In the genomic region with DNA sequence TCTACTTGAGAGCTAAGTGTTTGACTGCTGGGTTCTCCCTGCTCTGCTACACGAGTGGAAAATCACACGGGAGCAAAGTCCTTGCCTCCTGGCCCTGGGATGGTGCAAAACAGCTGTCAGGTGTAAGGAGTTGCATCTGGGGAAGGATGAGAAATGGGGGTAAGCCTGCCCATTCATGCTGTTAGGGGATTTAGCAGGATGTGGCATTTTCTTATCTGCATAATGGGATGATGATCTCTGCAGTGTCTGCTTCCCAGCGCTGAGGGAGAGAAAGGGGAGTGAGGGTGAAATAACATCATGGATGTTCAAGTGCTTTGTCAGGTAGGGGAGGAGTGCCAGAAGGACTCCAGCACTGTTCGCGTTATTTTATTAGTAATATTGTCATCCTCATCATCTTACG, we compare ENCODE assay signal across 18 cellular contexts.
DNase-seq lines count a peak whose midpoint lies in the region; ATAC-seq and TF ChIP-seq lines count a peak whose summit lies in the region.
"Had no signal": no experiment of that assay in that cellular context is flagged by ENCODE, and none has a peak within 500 bp of the region (broad histone marks: within the 10 kb centered on the region; RNA-seq: fewer than 3 reads in every experiment).

No MANE protein-coding gene starts in this region.

- H3K9me3 ChIP-seq in IMR-90 (ENCODE audit: control insufficient read depth, insufficient read depth, low read length): no peaks in the 10 kb centered on the region
- H3K9me3 ChIP-seq: SJSA1 had no signal

- H3K79me1 ChIP-seq in IMR-90 (ENCODE audit: low read depth in 1 of 2, low read length in 2 of 2): peaks cover 0 to 5% of the 10 kb centered on the region in 2 experiments; a peak in 1 of 4 replicates
- H3K79me1 ChIP-seq in mesendoderm (ENCODE audit: low read length): no peaks in the 10 kb centered on the region

- no peaks in the 10 kb centered on the region for H3K9me3 Mint-ChIP-seq in activated T-cell treated with anti-CD3 and anti-CD28 coated beads, Interleukin-2, amount 50 U/mL, for 72 hours
- no peaks in the 10 kb centered on the region for H3K9me3 Mint-ChIP-seq in activated T-cell treated with anti-CD3 and anti-CD28 coated beads, Interleukin-2, amount 50 U/mL, for 4 hours
- H3K9me3 Mint-ChIP-seq in nephron: no peaks in the 10 kb centered on the region

- H3K23ac ChIP-seq in IMR-90 (ENCODE audit: low read depth, low read length) (peak overlapping the region; percentile 62; the same call in 1 of the 2 replicates), mesendoderm (ENCODE audit: low read length) (no peak overlapping the region)

- H3K4me1 ChIP-seq in IMR-90 (ENCODE audit: control insufficient read depth, insufficient read depth, low read length) (peaks cover 10% of the 10 kb centered on the region), mesendoderm (ENCODE audit: control insufficient read depth, low read depth, low read length) (no peaks in the 10 kb centered on the region)

- H3K27ac ChIP-seq in IMR-90 (ENCODE audit: insufficient read depth, low read length): no peak overlapping the region
- H3K27ac ChIP-seq in coronary artery: no peak overlapping the region
- H3K27ac ChIP-seq in mesendoderm (ENCODE audit: low read depth, low read length): no peak overlapping the region
- H3K27ac ChIP-seq: PC-9, SJSA1 had no signal

- ATAC-seq in activated T-cell treated with anti-CD3 and anti-CD28 coated beads, Interleukin-2, amount 50 U/mL, for 72 hours (replicated peaks in 1 of 2): no peak
- ATAC-seq in activated T-cell treated with anti-CD3 and anti-CD28 coated beads, Interleukin-2, amount 50 U/mL, for 4 hours: no peak
- no peak for ATAC-seq in IMR-90 (ENCODE audit: low read depth)
- ATAC-seq: HepG2 had no signal

- in situ Hi-C loops in IMR-90 (cut with MboI; ENCODE audit: low sequenced_read_pairs): no loop called here

- CTCF ChIA-PET in IMR-90 (lab: Yijun Ruan, JAX): interaction anchor here (1.3 kb wide), 1 partner anchor 12 kb away, joined by 4 read pairs; no protein-coding TSS in a partner anchor

- H3K4ac ChIP-seq in IMR-90 (ENCODE audit: low read depth, low read length): peak overlapping the region; percentile 14
- H3K4ac ChIP-seq in mesendoderm (ENCODE audit: low read depth, low read length): no peak overlapping the region

- H4K8ac ChIP-seq in IMR-90 (ENCODE audit: low read depth in 2 of 2, low read length in 2 of 2) (no peak overlapping the region), mesendoderm (ENCODE audit: low read depth, low read length) (no peak overlapping the region)

- H2BK15ac ChIP-seq in IMR-90 (ENCODE audit: low read depth, low read length): peak overlapping the region; percentile 6; the same call in 1 of the 3 replicates
- no peak overlapping the region for H2BK15ac ChIP-seq in mesendoderm (replicated peaks; ENCODE audit: low read depth)

- no peak overlapping the region for H3K27ac Mint-ChIP-seq in activated T-cell treated with anti-CD3 and anti-CD28 coated beads, Interleukin-2, amount 50 U/mL, for 72 hours
- peak overlapping the region; percentile 35 to 96 (median 93) for H3K27ac Mint-ChIP-seq in nephron
- H3K27ac Mint-ChIP-seq: CD14-positive monocyte had no signal

- no peak for TF ChIP-seq RAD21 in IMR-90 (IDR thresholded peaks at IDR 0.05; ENCODE audit: low read length)

- dilution Hi-C loops in IMR-90 (cut with HindIII; ENCODE audit: low sequenced_read_pairs, unreplicated experiment): no loop called here

- no peaks in the 10 kb centered on the region for H3K36me3 ChIP-seq in IMR-90 (ENCODE audit: control insufficient read depth, insufficient read depth, low read length)
- no peaks in the 10 kb centered on the region for H3K36me3 ChIP-seq in mesendoderm (ENCODE audit: control insufficient read depth, insufficient read depth, low read length)
- H3K36me3 ChIP-seq: SJSA1 had no signal

- H3K27me3 Mint-ChIP-seq in activated T-cell treated with anti-CD3 and anti-CD28 coated beads, Interleukin-2, amount 50 U/mL, for 72 hours (ENCODE audit: low read depth): no peaks in the 10 kb centered on the region
- no peaks in the 10 kb centered on the region for H3K27me3 Mint-ChIP-seq in activated T-cell treated with anti-CD3 and anti-CD28 coated beads, Interleukin-2, amount 50 U/mL, for 4 hours (ENCODE audit: low read depth)
- H3K27me3 Mint-ChIP-seq in nephron (ENCODE audit: low read depth): no peaks in the 10 kb centered on the region

- peaks cover 0 to 4% of the 10 kb centered on the region in 2 donors for H3K36me3 Mint-ChIP-seq in activated T-cell treated with anti-CD3 and anti-CD28 coated beads, Interleukin-2, amount 50 U/mL, for 72 hours (ENCODE audit: insufficient read depth in 2 of 2)
- no peaks in the 10 kb centered on the region for H3K36me3 Mint-ChIP-seq in activated T-cell treated with anti-CD3 and anti-CD28 coated beads, Interleukin-2, amount 50 U/mL, for 4 hours (ENCODE audit: insufficient read depth)
- H3K36me3 Mint-ChIP-seq in nephron (ENCODE audit: low read depth): no peaks in the 10 kb centered on the region
- H3K36me3 Mint-ChIP-seq: CD14-positive monocyte had no signal

- H4K5ac ChIP-seq in IMR-90 (ENCODE audit: low read depth, low read length): no peak overlapping the region
- H4K5ac ChIP-seq in mesendoderm (ENCODE audit: low read length): no peak overlapping the region

- no peak for TF ChIP-seq CTCF in IMR-90 (conservative IDR thresholded peaks at IDR 0.05; ENCODE audit: low read depth, low read length)
- no peak for TF ChIP-seq CTCF in nephron (IDR thresholded peaks at IDR 0.05; ENCODE audit: unreplicated experiment in 3 of 3)
- TF ChIP-seq CTCF in coronary artery (IDR thresholded peaks at IDR 0.05): no peak

- no peaks in the 10 kb centered on the region for H4K20me1 ChIP-seq in IMR-90 (ENCODE audit: insufficient read depth, low read length)

- H2AK5ac ChIP-seq in IMR-90 (ENCODE audit: low read depth, low read length): peak overlapping the region; percentile 25; the same call in 1 of the 2 replicates
- H2AK5ac ChIP-seq in mesendoderm (ENCODE audit: low read length): no peak overlapping the region

- H2AFZ ChIP-seq in IMR-90 (replicated peaks; ENCODE audit: low read length, poor library complexity): no peak overlapping the region
- H2AFZ ChIP-seq: PC-9 had no signal

- H3K4me2 ChIP-seq in IMR-90 (ENCODE audit: low read depth, low read length): no peak overlapping the region
- no peak overlapping the region for H3K4me2 ChIP-seq in mesendoderm (ENCODE audit: low read length)
- H3K4me2 ChIP-seq: PC-9 had no signal

- H3K9ac ChIP-seq in IMR-90 (ENCODE audit: low read depth, low read length): no peak overlapping the region
- H3K9ac ChIP-seq in mesendoderm (ENCODE audit: low read length): no peak overlapping the region

- H3K56ac ChIP-seq in IMR-90 (ENCODE audit: extremely low read depth, insufficient read depth, low read length) (no peak overlapping the region), mesendoderm (ENCODE audit: low read length) (no peak overlapping the region)

- 0 out of 2 replicates have a peak overlapping the region, but pooled peaks have one; percentile 39 for H3K18ac ChIP-seq in IMR-90 (ENCODE audit: low read depth, low read length)
- no peak overlapping the region for H3K18ac ChIP-seq in mesendoderm (ENCODE audit: low read length)

- no peak overlapping the region for H2AK9ac ChIP-seq in IMR-90 (replicated peaks; ENCODE audit: low read depth, low read length, poor library complexity)

- no peak overlapping the region for H3K4me3 ChIP-seq in IMR-90 (ENCODE audit: insufficient read depth, low read depth, low read length)
- no peak overlapping the region for H3K4me3 ChIP-seq in coronary artery
- H3K4me3 ChIP-seq in mesendoderm (ENCODE audit: low read length): no peak overlapping the region
- H3K4me3 ChIP-seq: PC-9, SJSA1 had no signal

- H2BK20ac ChIP-seq in IMR-90 (ENCODE audit: low read depth, low read length): peak overlapping the region; percentile 38; the same call in 1 of the 2 replicates

- H3K4me1 Mint-ChIP-seq in activated T-cell treated with anti-CD3 and anti-CD28 coated beads, Interleukin-2, amount 50 U/mL, for 72 hours (ENCODE audit: low read depth): peaks cover 59% of the 10 kb centered on the region
- H3K4me1 Mint-ChIP-seq in activated T-cell treated with anti-CD3 and anti-CD28 coated beads, Interleukin-2, amount 50 U/mL, for 4 hours (ENCODE audit: low read depth): peaks cover 27% of the 10 kb centered on the region
- peaks cover 50% of the 10 kb centered on the region for H3K4me1 Mint-ChIP-seq in nephron

- TF ChIP-seq POLR2A in IMR-90 (IDR thresholded peaks at IDR 0.05; ENCODE audit: low read depth, low read length): no peak

- H3K27me3 ChIP-seq in IMR-90 (ENCODE audit: control insufficient read depth, insufficient read depth, low read length): no peaks in the 10 kb centered on the region
- H3K27me3 ChIP-seq in mesendoderm (ENCODE audit: insufficient read depth, low read length, poor library complexity): no peaks in the 10 kb centered on the region
- H3K27me3 ChIP-seq: SJSA1 had no signal

- POLR2A ChIA-PET in IMR-90 (lab: Charles Lee; ENCODE audit: unreplicated experiment): no interaction called here

- peaks cover 12% of the 10 kb centered on the region for H3K9me1 ChIP-seq in IMR-90 (ENCODE audit: insufficient read depth, low read length)

- H3K79me2 ChIP-seq in mesendoderm (ENCODE audit: control insufficient read depth, insufficient read depth, low read length): no peaks in the 10 kb centered on the region

- peak overlapping the region; percentile 7 to 33 for H3K4me3 Mint-ChIP-seq in activated T-cell treated with anti-CD3 and anti-CD28 coated beads, Interleukin-2, amount 50 U/mL, for 72 hours
- H3K4me3 Mint-ChIP-seq in activated T-cell treated with anti-CD3 and anti-CD28 coated beads, Interleukin-2, amount 50 U/mL, for 4 hours: no peak overlapping the region
- peak overlapping the region in 1 of 3 experiments; percentile 64 for H3K4me3 Mint-ChIP-seq in nephron
- H3K4me3 Mint-ChIP-seq: CD14-positive monocyte had no signal

- intact Hi-C loops in IMR-90 (cut with micrococcal nuclease): no loop called here

- H3K14ac ChIP-seq in IMR-90 (replicated peaks; ENCODE audit: low read depth, low read length): no peak overlapping the region

- H2BK5ac ChIP-seq in IMR-90 (ENCODE audit: low read depth, low read length, poor library complexity, severe bottlenecking) (no peak overlapping the region), mesendoderm (ENCODE audit: low read length) (no peak overlapping the region)

- BruUV-seq in IMR-90 (replicated peaks; lab: Mats Ljungman, UMichigan): no TSS peak

- H2BK120ac ChIP-seq in IMR-90 (ENCODE audit: low read depth, low read length) (peak overlapping the region; percentile 33; the same call in 1 of the 2 replicates), mesendoderm (ENCODE audit: low read depth, low read length) (no peak overlapping the region)

- WGBS in IMR-90 (ENCODE audit: extremely low coverage in 2 of 2, insufficient read length in 1 of 2), 2 experiments: no CpG with 5 or more reads among the region's 6 CpGs
- WGBS in mesendoderm (ENCODE audit: extremely low coverage, insufficient coverage, low lambda C conversion rate): no CpG with 5 or more reads among the region's 6 CpGs

- H4K91ac ChIP-seq in IMR-90 (ENCODE audit: insufficient read depth, low read depth, low read length): no peak overlapping the region

- no peak for DNase-seq in activated T-cell treated with anti-CD3 and anti-CD28 coated beads, Interleukin-2, amount 50 U/mL, for 72 hours
- DNase-seq in activated T-cell treated with anti-CD3 and anti-CD28 coated beads, Interleukin-2, amount 50 U/mL, for 4 hours: no peak
- DNase-seq in IMR-90 (no peak), SK-N-DZ (ENCODE audit: low spot score) (peak; percentile 22), coronary artery (ENCODE audit: low spot score) (no peak), mesendoderm (no peak)
- DNase-seq: ACHN, AML-193, EL, Kasumi-1, MM.1S, NCI-H1105, NCI-H1694 treated with DMSO at 0.1 percent for 48 hours, PC-9 had no signal
